In genomic region chr16:27267037-27267677, GRCh38 we compare ENCODE assay signal across 1 cellular context.
TF ChIP-seq lines count a peak whose summit lies in the region.

No MANE protein-coding gene starts in this region.

TF ChIP-seq in H1, 55 proteins besides CTCF, POLR2A, EP300 and RAD21:
- TF ChIP-seq RNF2 (IDR thresholded peaks at IDR 0.05; ENCODE audit: borderline replicate concordance, low read depth, low read length, missing control alignments, poor library complexity, severe bottlenecking) (no peak), TAF1 (IDR thresholded peaks at IDR 0.05; ENCODE audit: low read depth, low read length) (no peak), POLR2AphosphoS5 (IDR thresholded peaks at IDR 0.05; ENCODE audit: low read depth, low read length) (no peak), CBX8 (IDR thresholded peaks at IDR 0.05; ENCODE audit: borderline replicate concordance, low read depth, low read length) (no peak), SP1 (IDR thresholded peaks at IDR 0.05; ENCODE audit: low read depth, low read length) (no peak), PHF8 (conservative IDR thresholded peaks at IDR 0.05; ENCODE audit: low read depth, low read length) (no peak), ATF2 (IDR thresholded peaks at IDR 0.05; ENCODE audit: low read length) (no peak), SP2 (IDR thresholded peaks at IDR 0.05; ENCODE audit: low read length) (no peak), SUZ12 (IDR thresholded peaks at IDR 0.05; ENCODE audit: low read length) (no peak)
